34 cellular contexts compared by ENCODE assay signal in the genomic region with DNA sequence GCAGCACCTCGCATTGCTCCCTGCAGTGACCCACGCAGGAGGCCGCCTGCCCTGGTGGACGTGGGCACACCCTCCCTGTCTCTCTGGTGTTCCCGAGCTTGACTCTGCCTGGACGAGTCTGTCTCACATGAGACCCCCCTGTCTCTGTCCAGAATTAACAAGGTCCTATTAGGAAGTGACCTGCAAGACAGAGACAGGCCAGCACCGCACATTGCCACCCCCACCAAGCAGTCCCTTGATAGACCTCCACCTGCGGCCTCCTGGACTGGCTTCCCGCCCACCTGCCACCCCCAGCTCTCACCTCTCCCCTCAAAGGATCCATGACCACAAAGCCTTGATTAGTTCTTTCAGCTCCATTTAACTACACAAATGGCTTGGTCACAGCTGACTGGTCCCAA. TPM values are rescaled to one million over a fixed set of nuclear protein-coding genes. Genes with fewer than 3 reads are reported as not detected.
DNase-seq lines count a peak whose midpoint lies in the region; ATAC-seq, FAIRE-seq and TF ChIP-seq lines count a peak whose summit lies in the region.
"Had no signal": no experiment of that assay in that cellular context is flagged by ENCODE, and none has a peak within 500 bp of the region (broad histone marks: within the 10 kb centered on the region; RNA-seq: fewer than 3 reads in every experiment).

No MANE protein-coding gene starts in this region.

- no peak overlapping the region for H2BK12ac ChIP-seq in neuronal stem cell (ENCODE audit: low read length)

- intact Hi-C loops in activated CD8-positive, alpha-beta T cell treated with anti-CD3 and anti-CD28 coated beads for 36 hours (cut with micrococcal nuclease): no loop called here

- H4K91ac ChIP-seq in neuronal stem cell (ENCODE audit: low read depth, low read length, poor library complexity): no peak overlapping the region

- no peaks in the 10 kb centered on the region for H3K79me1 ChIP-seq in neuronal stem cell (ENCODE audit: low read depth, low read length)

- H3K18ac ChIP-seq in neuronal stem cell (ENCODE audit: low read length): peak overlapping the region; percentile 24

- no peak overlapping the region for H2BK5ac ChIP-seq in neuronal stem cell (ENCODE audit: low read length)

- H3K4me3 Mint-ChIP-seq in activated CD8-positive, alpha-beta T cell treated with anti-CD3 and anti-CD28 coated beads, Interleukin-2, amount 10 ng/mL, durations not matched to agents 7 days and 5 days: no peak overlapping the region
- no peak overlapping the region for H3K4me3 Mint-ChIP-seq in activated CD8-positive, alpha-beta T cell treated with anti-CD3 and anti-CD28 coated beads for 36 hours
- no peak overlapping the region for H3K4me3 Mint-ChIP-seq in astrocyte (ENCODE audit: unreplicated experiment)
- H3K4me3 Mint-ChIP-seq: activated CD8-positive, alpha-beta memory T cell treated with anti-CD3 and anti-CD28 coated beads, Interleukin-2, amount 10 ng/mL, durations not matched to agents 7 days and 5 days; activated T-cell treated with anti-CD3 and anti-CD28 coated beads, Interleukin-2, amount 50 U/mL, for 72 hours; stimulated activated memory B cell treated with anti-CD40 and anti-IgM and Interleukin-4, amounts not matched to agents 10 μg/mL and 1 μg/mL and 100 μg/mL, for 72 hours had no signal

- H2BK120ac ChIP-seq in neuronal stem cell (ENCODE audit: low read depth, low read length): no peak overlapping the region

- no peak for DNase-seq in activated CD8-positive, alpha-beta T cell treated with anti-CD3 and anti-CD28 coated beads, Interleukin-2, amount 10 ng/mL, durations not matched to agents 7 days and 5 days
- no peak for DNase-seq in activated CD8-positive, alpha-beta T cell treated with anti-CD3 and anti-CD28 coated beads for 36 hours
- DNase-seq in NAMALWA (ENCODE audit: low spot score): peak; percentile 23
- DNase-seq in astrocyte (ENCODE audit: low read depth): no peak
- DNase-seq in neuronal stem cell (ENCODE audit: low spot score): no peak
- DNase-seq in hippocampal formation (lab: John Stamatoyannopoulos, UW): no peak
- DNase-seq in stimulated activated naive CD8-positive, alpha-beta T cell treated with anti-CD3 and anti-CD28 coated beads, Interleukin-15, Interleukin-2, amounts not matched to agents 100 U/mL and 50 U/mL, for 24 hours: no peak
- DNase-seq: activated CD4-positive, alpha-beta T cell treated with anti-CD3 and anti-CD28 coated beads, Interleukin-2, amount 50 U/mL, for 1 hour; activated CD8-positive, alpha-beta memory T cell treated with anti-CD3 and anti-CD28 coated beads, Interleukin-2, amount 10 ng/mL, durations not matched to agents 7 days and 5 days; activated T-cell treated with anti-CD3 and anti-CD28 coated beads, Interleukin-2, amount 50 U/mL, for 72 hours; adrenal gland; body of pancreas; DMS153; dorsolateral prefrontal cortex; gastrocnemius medialis; NCI-H1092 treated with DMSO at 0.1 percent for 48 hours; NCI-H187 treated with DMSO at 0.1 percent for 48 hours; NCI-H226; RPMI8226; SJCRH30; T1000 had no signal

- no peaks in the 10 kb centered on the region for H3K27me3 ChIP-seq in astrocyte (ENCODE audit: insufficient read depth, low read length)
- no peaks in the 10 kb centered on the region for H3K27me3 ChIP-seq in neuronal stem cell (ENCODE audit: control insufficient read depth in 3 of 3, insufficient read depth in 3 of 3, low read depth in 1 of 3, low read length in 3 of 3)
- H3K27me3 ChIP-seq: adrenal gland, body of pancreas, SJCRH30, upper lobe of left lung had no signal

- H4K20me1 ChIP-seq in astrocyte (ENCODE audit: insufficient read depth, low read length): no peaks in the 10 kb centered on the region

- H3K4me1 ChIP-seq in astrocyte (ENCODE audit: insufficient read depth, low read length) (no peaks in the 10 kb centered on the region), neuronal stem cell (ENCODE audit: control insufficient read depth in 2 of 2, insufficient read depth in 1 of 2, low read depth in 1 of 2, low read length in 2 of 2) (no peaks in the 10 kb centered on the region)
- H3K4me1 ChIP-seq: adrenal gland, body of pancreas, gastrocnemius medialis, prostate gland, SJCRH30 had no signal

- H3K27ac ChIP-seq in astrocyte (ENCODE audit: low read depth, low read length) (no peak overlapping the region), neuronal stem cell (replicated peaks; ENCODE audit: low read length) (no peak overlapping the region)
- H3K27ac ChIP-seq: adrenal gland, body of pancreas, gastrocnemius medialis, prostate gland, SJCRH30, upper lobe of left lung, VCaP had no signal

- H3K36me3 Mint-ChIP-seq in activated CD8-positive, alpha-beta T cell treated with anti-CD3 and anti-CD28 coated beads, Interleukin-2, amount 10 ng/mL, durations not matched to agents 7 days and 5 days (ENCODE audit: low read depth): no peaks in the 10 kb centered on the region
- no peaks in the 10 kb centered on the region for H3K36me3 Mint-ChIP-seq in activated CD8-positive, alpha-beta T cell treated with anti-CD3 and anti-CD28 coated beads for 36 hours (ENCODE audit: low read depth)
- no peaks in the 10 kb centered on the region for H3K36me3 Mint-ChIP-seq in astrocyte (ENCODE audit: low read depth, unreplicated experiment)
- H3K36me3 Mint-ChIP-seq: activated CD8-positive, alpha-beta memory T cell treated with anti-CD3 and anti-CD28 coated beads, Interleukin-2, amount 10 ng/mL, durations not matched to agents 7 days and 5 days; stimulated activated memory B cell treated with anti-CD40 and anti-IgM and Interleukin-4, amounts not matched to agents 10 μg/mL and 1 μg/mL and 100 μg/mL, for 72 hours had no signal

- H3K36me3 ChIP-seq in astrocyte (ENCODE audit: insufficient read depth, low read length) (no peaks in the 10 kb centered on the region), neuronal stem cell (replicated peaks in 1 of 2; ENCODE audit: control insufficient read depth in 2 of 2, insufficient read depth in 2 of 2, low read length in 2 of 2) (no peaks in the 10 kb centered on the region)
- H3K36me3 ChIP-seq: adrenal gland, gastrocnemius medialis, prostate gland, SJCRH30, upper lobe of left lung had no signal

- H3K79me2 ChIP-seq in astrocyte (ENCODE audit: insufficient read depth, low read length): no peaks in the 10 kb centered on the region

- no peaks in the 10 kb centered on the region for H3K27me3 Mint-ChIP-seq in activated CD8-positive, alpha-beta T cell treated with anti-CD3 and anti-CD28 coated beads, Interleukin-2, amount 10 ng/mL, durations not matched to agents 7 days and 5 days (ENCODE audit: low read depth)
- peaks cover 9% of the 10 kb centered on the region for H3K27me3 Mint-ChIP-seq in activated CD8-positive, alpha-beta T cell treated with anti-CD3 and anti-CD28 coated beads for 36 hours
- H3K27me3 Mint-ChIP-seq in astrocyte (ENCODE audit: low read depth, unreplicated experiment): peaks cover 22% of the 10 kb centered on the region

- CTCF ChIA-PET in activated CD8-positive, alpha-beta T cell treated with anti-CD3 and anti-CD28 coated beads, Interleukin-2, amount 10 ng/mL, durations not matched to agents 7 days and 5 days (lab: Charles Lee): interaction anchor here (1.3 to 3.4 kb wide), 3 partner anchors 8 to 700 kb away, joined by 3 to 62 read pairs (median 17); no protein-coding TSS in a partner anchor
- CTCF ChIA-PET in activated CD8-positive, alpha-beta T cell treated with anti-CD3 and anti-CD28 coated beads for 36 hours (lab: Charles Lee): interaction anchor here (1.4 to 2.6 kb wide), 4 partner anchors 13 to 747 kb away, joined by 3 to 30 read pairs (median 6); no protein-coding TSS in a partner anchor

- H3K14ac ChIP-seq in neuronal stem cell (ENCODE audit: low read length): no peak overlapping the region

- H3K9me3 ChIP-seq in astrocyte (ENCODE audit: insufficient read depth, low read depth, low read length) (peaks cover 3% of the 10 kb centered on the region), neuronal stem cell (replicated peaks in 1 of 2; ENCODE audit: control insufficient read depth in 2 of 2, insufficient read depth in 1 of 2, low read depth in 1 of 2, low read length in 2 of 2) (no peaks in the 10 kb centered on the region)
- H3K9me3 ChIP-seq: adrenal gland, gastrocnemius medialis, prostate gland, SJCRH30, upper lobe of left lung had no signal

- ATAC-seq in activated CD8-positive, alpha-beta T cell treated with anti-CD3 and anti-CD28 coated beads, Interleukin-2, amount 10 ng/mL, durations not matched to agents 7 days and 5 days: no peak
- no peak for ATAC-seq in activated CD8-positive, alpha-beta T cell treated with anti-CD3 and anti-CD28 coated beads for 36 hours
- ATAC-seq in GM19463 (IDR thresholded peaks at IDR 0.05; ENCODE audit: unreplicated experiment): no peak
- no peak for ATAC-seq in stimulated activated naive CD8-positive, alpha-beta T cell treated with anti-CD3 and anti-CD28 coated beads, Interleukin-15, Interleukin-2, amounts not matched to agents 100 U/mL and 50 U/mL, for 24 hours
- ATAC-seq: activated CD8-positive, alpha-beta memory T cell treated with anti-CD3 and anti-CD28 coated beads, Interleukin-2, amount 10 ng/mL, durations not matched to agents 7 days and 5 days; activated T-cell treated with anti-CD3 and anti-CD28 coated beads, Interleukin-2, amount 50 U/mL, for 72 hours; body of pancreas; gastrocnemius medialis had no signal

- H4K8ac ChIP-seq in neuronal stem cell (ENCODE audit: low read depth, low read length): no peak overlapping the region

- H3K4me2 ChIP-seq in astrocyte (ENCODE audit: low read length): no peak overlapping the region
- H3K4me2 ChIP-seq in neuronal stem cell (ENCODE audit: insufficient read depth, low read length, poor library complexity, severe bottlenecking): no peak overlapping the region

- H3K4ac ChIP-seq in neuronal stem cell (ENCODE audit: low read length): no peak overlapping the region

- H3K23ac ChIP-seq in neuronal stem cell (ENCODE audit: low read depth, low read length, poor library complexity): no peak overlapping the region

- H3K9ac ChIP-seq in astrocyte (ENCODE audit: low read length) (no peak overlapping the region), neuronal stem cell (ENCODE audit: low read depth, low read length, poor library complexity) (no peak overlapping the region)

- no peaks in the 10 kb centered on the region for H3K9me3 Mint-ChIP-seq in activated CD8-positive, alpha-beta T cell treated with anti-CD3 and anti-CD28 coated beads, Interleukin-2, amount 10 ng/mL, durations not matched to agents 7 days and 5 days (ENCODE audit: insufficient read depth)
- H3K9me3 Mint-ChIP-seq in activated CD8-positive, alpha-beta T cell treated with anti-CD3 and anti-CD28 coated beads for 36 hours: no peaks in the 10 kb centered on the region
- H3K9me3 Mint-ChIP-seq in astrocyte (ENCODE audit: unreplicated experiment): peaks cover 6% of the 10 kb centered on the region

- no CpG with 5 or more reads among the region's 9 CpGs for WGBS in neuronal stem cell (ENCODE audit: extremely low coverage in 2 of 2, insufficient read length in 2 of 2, insufficient replicate concordance in 1 of 2), 2 donors

- H3K4me1 Mint-ChIP-seq in activated CD8-positive, alpha-beta T cell treated with anti-CD3 and anti-CD28 coated beads, Interleukin-2, amount 10 ng/mL, durations not matched to agents 7 days and 5 days (ENCODE audit: low read depth): peaks cover 13% of the 10 kb centered on the region
- H3K4me1 Mint-ChIP-seq in activated CD8-positive, alpha-beta T cell treated with anti-CD3 and anti-CD28 coated beads for 36 hours (ENCODE audit: low read depth): peaks cover 8% of the 10 kb centered on the region
- peaks cover 7% of the 10 kb centered on the region for H3K4me1 Mint-ChIP-seq in astrocyte (ENCODE audit: low read depth, unreplicated experiment)
- H3K4me1 Mint-ChIP-seq: stimulated activated memory B cell treated with anti-CD40 and anti-IgM and Interleukin-4, amounts not matched to agents 10 μg/mL and 1 μg/mL and 100 μg/mL, for 72 hours had no signal

- H3K27ac Mint-ChIP-seq in activated CD8-positive, alpha-beta T cell treated with anti-CD3 and anti-CD28 coated beads, Interleukin-2, amount 10 ng/mL, durations not matched to agents 7 days and 5 days: peak overlapping the region; percentile 11
- H3K27ac Mint-ChIP-seq in activated CD8-positive, alpha-beta T cell treated with anti-CD3 and anti-CD28 coated beads for 36 hours: no peak overlapping the region
- H3K27ac Mint-ChIP-seq in astrocyte (ENCODE audit: unreplicated experiment): peak overlapping the region; percentile 62
- H3K27ac Mint-ChIP-seq: activated CD8-positive, alpha-beta memory T cell treated with anti-CD3 and anti-CD28 coated beads, Interleukin-2, amount 10 ng/mL, durations not matched to agents 7 days and 5 days; activated T-cell treated with anti-CD3 and anti-CD28 coated beads, Interleukin-2, amount 50 U/mL, for 72 hours; stimulated activated memory B cell treated with anti-CD40 and anti-IgM and Interleukin-4, amounts not matched to agents 10 μg/mL and 1 μg/mL and 100 μg/mL, for 72 hours had no signal

- no peak for TF ChIP-seq CTCF in activated CD8-positive, alpha-beta T cell treated with anti-CD3 and anti-CD28 coated beads for 36 hours (IDR thresholded peaks at IDR 0.05)
- no peak for TF ChIP-seq CTCF in astrocyte (IDR thresholded peaks at IDR 0.05; ENCODE audit: insufficient read depth, low read depth, low read length)

- H2BK15ac ChIP-seq in neuronal stem cell (ENCODE audit: low read length): no peak overlapping the region

- FAIRE-seq in astrocyte (lab: Jason Lieb, UNC): no peak
- FAIRE-seq: GM12892 had no signal

- POLR2A ChIA-PET in activated CD8-positive, alpha-beta T cell treated with anti-CD3 and anti-CD28 coated beads, Interleukin-2, amount 10 ng/mL, durations not matched to agents 7 days and 5 days (lab: Charles Lee): no interaction called here
- POLR2A ChIA-PET in activated CD8-positive, alpha-beta T cell treated with anti-CD3 and anti-CD28 coated beads for 36 hours (lab: Charles Lee): no interaction called here

- H2AK5ac ChIP-seq in neuronal stem cell (ENCODE audit: low read depth, low read length): peak overlapping the region; percentile 76

- H3K4me3 ChIP-seq in astrocyte (ENCODE audit: insufficient read depth, low read depth, low read length) (no peak overlapping the region), neuronal stem cell (ENCODE audit: low read length in 2 of 2) (no peak overlapping the region)
- H3K4me3 ChIP-seq: adrenal gland, body of pancreas, dorsolateral prefrontal cortex, gastrocnemius medialis, prostate gland, SJCRH30, upper lobe of left lung had no signal

- no peak overlapping the region for H2AFZ ChIP-seq in astrocyte (ENCODE audit: low read depth, low read length)
- no peak overlapping the region for H2AFZ ChIP-seq in neuronal stem cell (ENCODE audit: low read length)

RNA-seq across cellular contexts. Expression of gene SPATA19, which starts 11.4 kb away (rescaled TPM):
- total RNA-seq in activated CD8-positive, alpha-beta T cell treated with anti-CD3 and anti-CD28 coated beads, Interleukin-2, amount 10 ng/mL, durations not matched to agents 7 days and 5 days: not detected
- not detected for total RNA-seq in activated CD8-positive, alpha-beta T cell treated with anti-CD3 and anti-CD28 coated beads for 36 hours
- total RNA-seq in astrocyte: not detected in 2 replicates
- polyA plus RNA-seq in neuronal stem cell (2013, experiment 1 of 2): not detected
- not detected for polyA plus RNA-seq in neuronal stem cell (2013, experiment 2 of 2)
- total RNA-seq: activated CD8-positive, alpha-beta memory T cell treated with anti-CD3 and anti-CD28 coated beads, Interleukin-2, amount 10 ng/mL, durations not matched to agents 7 days and 5 days; activated T-cell treated with anti-CD3 and anti-CD28 coated beads, Interleukin-2, amount 50 U/mL, for 72 hours; adrenal gland; body of pancreas; fibroblast of lung; G401; gastrocnemius medialis; H7; HT1080; M059J; OCI-LY7; SJCRH30; upper lobe of left lung had no signal
- polyA plus RNA-seq: adrenal gland, BJ, fibroblast of lung had no signal
